In genomic region chr1:146036241-146036989, GRCh38 we compare ENCODE assay signal across 9 cellular contexts. TPM values are rescaled to one million over a fixed set of nuclear protein-coding genes. Genes with fewer than 3 reads are reported as not detected.
A peak's percentile ranks its signal among the peaks of the same experiment; 100 is the strongest.
DNase-seq lines count a peak whose midpoint lies in the region; ATAC-seq and TF ChIP-seq lines count a peak whose summit lies in the region.
"Had no signal": no experiment of that assay in that cellular context is flagged by ENCODE, and none has a peak within 500 bp of the region (broad histone marks: within the 10 kb centered on the region; RNA-seq: fewer than 3 reads in every experiment).

No MANE protein-coding gene starts in this region.

- H2AK5ac ChIP-seq in neuronal stem cell (ENCODE audit: low read depth, low read length), result no peak overlapping the region

- H3K27ac Mint-ChIP-seq in activated T-cell treated with anti-CD3 and anti-CD28 coated beads, Interleukin-2, amount 50 U/mL, for 72 hours, result peak overlapping the region; percentile 99

- peak overlapping the region; percentile 95 for H3K9ac ChIP-seq in OCI-LY3 (ENCODE audit: low read length)
- H3K9ac ChIP-seq in neuronal stem cell (ENCODE audit: low read depth, low read length, poor library complexity), result no peak overlapping the region

- intact Hi-C loops in dorsolateral prefrontal cortex (cut with DNase I) (no loop called here), left colon (cut with DNase I, micrococcal nuclease) (no loop called here)

- no peaks in the 10 kb centered on the region for H4K20me1 ChIP-seq in OCI-LY3 (ENCODE audit: insufficient read depth, low read length)

- peaks cover 50% of the 10 kb centered on the region for H3K4me1 Mint-ChIP-seq in activated T-cell treated with anti-CD3 and anti-CD28 coated beads, Interleukin-2, amount 50 U/mL, for 72 hours (ENCODE audit: low read depth)

- no peaks in the 10 kb centered on the region for H3K79me2 ChIP-seq in OCI-LY3 (ENCODE audit: low read length)

- H3K4me3 ChIP-seq in OCI-LY3 (ENCODE audit: low read length), result peak overlapping the region; percentile 88
- peak overlapping the region; percentile 34 to 98 (median 82) for H3K4me3 ChIP-seq in dorsolateral prefrontal cortex
- H3K4me3 ChIP-seq in neuronal stem cell (ENCODE audit: low read length in 2 of 2), result peak overlapping the region; percentile 67 to 83

- peaks cover 0 to 6% of the 10 kb centered on the region in 2 donors for H3K36me3 Mint-ChIP-seq in activated T-cell treated with anti-CD3 and anti-CD28 coated beads, Interleukin-2, amount 50 U/mL, for 72 hours (ENCODE audit: insufficient read depth in 2 of 2)

- H2AFZ ChIP-seq in OCI-LY3 (ENCODE audit: low read depth, low read length) (peak overlapping the region; percentile 4; the same call in 1 of the 2 replicates), neuronal stem cell (ENCODE audit: low read length) (peak overlapping the region; percentile 89)

- no peak overlapping the region for H3K14ac ChIP-seq in neuronal stem cell (ENCODE audit: low read length)

- H3K4ac ChIP-seq in neuronal stem cell (ENCODE audit: low read length), result no peak overlapping the region

- ATAC-seq in activated T-cell treated with anti-CD3 and anti-CD28 coated beads, Interleukin-2, amount 50 U/mL, for 72 hours (replicated peaks in 1 of 2), result no peak
- ATAC-seq in HG03159 (IDR thresholded peaks at IDR 0.05; ENCODE audit: unreplicated experiment) (no peak), left colon (no peak)

- no peaks in the 10 kb centered on the region for H3K79me1 ChIP-seq in neuronal stem cell (ENCODE audit: low read depth, low read length)

- H3K4me2 ChIP-seq in OCI-LY3 (ENCODE audit: low read length) (peak overlapping the region; percentile 94), neuronal stem cell (ENCODE audit: insufficient read depth, low read length, poor library complexity, severe bottlenecking) (peak overlapping the region; percentile 31)

- H3K4me1 ChIP-seq in OCI-LY3 (ENCODE audit: low read length) (peaks cover 24% of the 10 kb centered on the region), neuronal stem cell (ENCODE audit: control insufficient read depth in 2 of 2, insufficient read depth in 1 of 2, low read depth in 1 of 2, low read length in 2 of 2) (peaks cover 0 to 3% of the 10 kb centered on the region in 2 donors)

- H3K9me3 Mint-ChIP-seq in activated T-cell treated with anti-CD3 and anti-CD28 coated beads, Interleukin-2, amount 50 U/mL, for 72 hours, result no peaks in the 10 kb centered on the region

- peaks cover 2% of the 10 kb centered on the region; the same call in 1 of the 2 replicates for H3K27me3 ChIP-seq in OCI-LY3 (ENCODE audit: low read depth, low read length)
- no peaks in the 10 kb centered on the region for H3K27me3 ChIP-seq in dorsolateral prefrontal cortex
- H3K27me3 ChIP-seq in neuronal stem cell (ENCODE audit: control insufficient read depth in 3 of 3, insufficient read depth in 3 of 3, low read depth in 1 of 3, low read length in 3 of 3), result no peaks in the 10 kb centered on the region

- peak overlapping the region; percentile 81 to 99 for H3K4me3 Mint-ChIP-seq in activated T-cell treated with anti-CD3 and anti-CD28 coated beads, Interleukin-2, amount 50 U/mL, for 72 hours

- H2BK12ac ChIP-seq in neuronal stem cell (ENCODE audit: low read length), result no peak overlapping the region

- no peak overlapping the region for H3K23ac ChIP-seq in neuronal stem cell (ENCODE audit: low read depth, low read length, poor library complexity)

- DNase-seq in activated T-cell treated with anti-CD3 and anti-CD28 coated beads, Interleukin-2, amount 50 U/mL, for 72 hours, result no peak
- no peak for DNase-seq in activated T-cell treated with anti-CD3 and anti-CD28 coated beads, Interleukin-2, amount 50 U/mL, for 1 hour
- DNase-seq in dorsolateral prefrontal cortex (no peak), neuronal stem cell (ENCODE audit: low spot score) (peak; percentile 59), hypothalamus (lab: John Stamatoyannopoulos, UW) (no peak), left colon (no peak)

- no peak overlapping the region for H3K18ac ChIP-seq in neuronal stem cell (ENCODE audit: low read length)

- WGBS in neuronal stem cell (ENCODE audit: extremely low coverage in 2 of 2, insufficient read length in 2 of 2, insufficient replicate concordance in 1 of 2), 2 donors, result no CpG with 5 or more reads among the region's 10 CpGs

- H3K27ac ChIP-seq in OCI-LY3 (ENCODE audit: low read length), result peak overlapping the region; percentile 92
- H3K27ac ChIP-seq in dorsolateral prefrontal cortex, result peak overlapping the region; percentile 53 to 98 (median 92)
- no peak overlapping the region for H3K27ac ChIP-seq in neuronal stem cell (replicated peaks; ENCODE audit: low read length)

- H2BK120ac ChIP-seq in neuronal stem cell (ENCODE audit: low read depth, low read length), result no peak overlapping the region

- H2BK5ac ChIP-seq in neuronal stem cell (ENCODE audit: low read length), result no peak overlapping the region

- H3K9me3 ChIP-seq in OCI-LY3 (ENCODE audit: insufficient read depth, low read length), result no peaks in the 10 kb centered on the region
- no peaks in the 10 kb centered on the region for H3K9me3 ChIP-seq in neuronal stem cell (replicated peaks in 1 of 2; ENCODE audit: control insufficient read depth in 2 of 2, insufficient read depth in 1 of 2, low read depth in 1 of 2, low read length in 2 of 2)

- no peak for TF ChIP-seq CTCF in OCI-LY3 (IDR thresholded peaks at IDR 0.05; ENCODE audit: low read depth, low read length)
- TF ChIP-seq CTCF in dorsolateral prefrontal cortex (IDR thresholded peaks at IDR 0.05 in 54 of 56, conservative IDR thresholded peaks at IDR 0.05 in 2 of 56; ENCODE audit: low read depth in 1 of 56, partially characterized antibody in 56 of 56), result no peak

- no peak overlapping the region for H2BK15ac ChIP-seq in neuronal stem cell (ENCODE audit: low read length)

- H3K36me3 ChIP-seq in OCI-LY3 (replicated peaks; ENCODE audit: low read depth, low read length), result no peaks in the 10 kb centered on the region
- H3K36me3 ChIP-seq in neuronal stem cell (replicated peaks in 1 of 2; ENCODE audit: control insufficient read depth in 2 of 2, insufficient read depth in 2 of 2, low read length in 2 of 2), result no peaks in the 10 kb centered on the region

- H4K91ac ChIP-seq in neuronal stem cell (ENCODE audit: low read depth, low read length, poor library complexity), result no peak overlapping the region

- no peaks in the 10 kb centered on the region for H3K27me3 Mint-ChIP-seq in activated T-cell treated with anti-CD3 and anti-CD28 coated beads, Interleukin-2, amount 50 U/mL, for 72 hours (ENCODE audit: low read depth)

- no peak overlapping the region for H4K8ac ChIP-seq in neuronal stem cell (ENCODE audit: low read depth, low read length)

RNA-seq across cellular contexts. Expression of gene HJV, which starts 14.9 kb away (rescaled TPM):
- not detected for total RNA-seq in activated T-cell treated with anti-CD3 and anti-CD28 coated beads, Interleukin-2, amount 50 U/mL, for 72 hours
- total RNA-seq in dorsolateral prefrontal cortex (1 to 10 TPM in 3 of 120 experiments, under 1 TPM in 39, not detected in 78; 0.20 to 1.2 (median 0.42) TPM), left colon (not detected)
- 0.08 TPM for polyA plus RNA-seq in neuronal stem cell (2013, experiment 1 of 2)
- 0.12 TPM for polyA plus RNA-seq in neuronal stem cell (2013, experiment 2 of 2)
- total RNA-seq: glomerular endothelial cell had no signal

RNA-seq across cellular contexts. Expression of gene TXNIP, which starts 40.0 kb away (rescaled TPM):
- total RNA-seq in activated T-cell treated with anti-CD3 and anti-CD28 coated beads, Interleukin-2, amount 50 U/mL, for 72 hours, result 100 to 1,000 TPM; 141 to 212 TPM
- 100 to 1,000 TPM in 98 of 120 experiments, 10 to 100 TPM in 22; 36.4 to 580 (median 158) TPM for total RNA-seq in dorsolateral prefrontal cortex
- 111 TPM for polyA plus RNA-seq in neuronal stem cell (2013, experiment 1 of 2)
- polyA plus RNA-seq in neuronal stem cell (2013, experiment 2 of 2), result 115 TPM
- total RNA-seq in left colon, result 100 to 1,000 TPM; 550 to 720 TPM
